Comparison of ENCODE assay signal across 1 cellular context in the genomic region with DNA sequence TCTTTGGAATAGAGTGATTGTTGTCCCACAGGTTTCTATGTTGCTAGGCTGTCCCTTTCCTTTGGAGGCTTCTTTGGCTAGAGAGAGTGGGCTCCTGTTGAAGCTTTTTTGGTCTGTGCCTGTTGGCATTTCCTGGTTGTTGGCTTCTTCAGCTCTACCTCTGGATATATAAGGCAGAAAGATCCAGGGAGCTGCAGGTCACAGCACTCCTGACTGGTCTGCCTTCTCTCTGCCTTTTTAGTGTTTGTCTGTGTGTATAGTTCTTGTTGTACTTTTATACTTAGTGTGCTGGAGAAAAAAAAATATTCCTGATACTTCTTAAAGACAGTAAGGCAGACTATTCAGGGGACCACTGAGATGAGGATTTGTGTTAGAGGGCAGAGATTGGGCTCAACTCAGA.
TF ChIP-seq lines count a peak whose summit lies in the region.

No MANE protein-coding gene starts in this region.

TF ChIP-seq in HCT116, 20 proteins besides CTCF, POLR2A, EP300 and RAD21:
- TF ChIP-seq, protein P1, sequence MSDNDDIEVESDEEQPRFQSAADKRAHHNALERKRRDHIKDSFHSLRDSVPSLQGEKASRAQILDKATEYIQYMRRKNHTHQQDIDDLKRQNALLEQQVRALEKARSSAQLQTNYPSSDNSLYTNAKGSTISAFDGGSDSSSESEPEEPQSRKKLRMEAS (IDR thresholded peaks at IDR 0.05), result no peak
- TF ChIP-seq ELF1 (IDR thresholded peaks at IDR 0.05; ENCODE audit: borderline replicate concordance, low read depth), result no peak
- TF ChIP-seq ZFX (IDR thresholded peaks at IDR 0.05), result no peak
- no peak for TF ChIP-seq EZH2 (IDR thresholded peaks at IDR 0.05)
- no peak for TF ChIP-seq SP1 (IDR thresholded peaks at IDR 0.05; ENCODE audit: low read depth)
- TF ChIP-seq SIN3A (IDR thresholded peaks at IDR 0.05; ENCODE audit: low read depth), result no peak
- TF ChIP-seq EZH2phosphoT487 (IDR thresholded peaks at IDR 0.05; ENCODE audit: borderline replicate concordance), result no peak
- TF ChIP-seq FOSL1 (IDR thresholded peaks at IDR 0.05; ENCODE audit: low read depth), result no peak
- TF ChIP-seq EGR1 (IDR thresholded peaks at IDR 0.05; ENCODE audit: low read depth), result no peak
- TF ChIP-seq, protein P2, sequence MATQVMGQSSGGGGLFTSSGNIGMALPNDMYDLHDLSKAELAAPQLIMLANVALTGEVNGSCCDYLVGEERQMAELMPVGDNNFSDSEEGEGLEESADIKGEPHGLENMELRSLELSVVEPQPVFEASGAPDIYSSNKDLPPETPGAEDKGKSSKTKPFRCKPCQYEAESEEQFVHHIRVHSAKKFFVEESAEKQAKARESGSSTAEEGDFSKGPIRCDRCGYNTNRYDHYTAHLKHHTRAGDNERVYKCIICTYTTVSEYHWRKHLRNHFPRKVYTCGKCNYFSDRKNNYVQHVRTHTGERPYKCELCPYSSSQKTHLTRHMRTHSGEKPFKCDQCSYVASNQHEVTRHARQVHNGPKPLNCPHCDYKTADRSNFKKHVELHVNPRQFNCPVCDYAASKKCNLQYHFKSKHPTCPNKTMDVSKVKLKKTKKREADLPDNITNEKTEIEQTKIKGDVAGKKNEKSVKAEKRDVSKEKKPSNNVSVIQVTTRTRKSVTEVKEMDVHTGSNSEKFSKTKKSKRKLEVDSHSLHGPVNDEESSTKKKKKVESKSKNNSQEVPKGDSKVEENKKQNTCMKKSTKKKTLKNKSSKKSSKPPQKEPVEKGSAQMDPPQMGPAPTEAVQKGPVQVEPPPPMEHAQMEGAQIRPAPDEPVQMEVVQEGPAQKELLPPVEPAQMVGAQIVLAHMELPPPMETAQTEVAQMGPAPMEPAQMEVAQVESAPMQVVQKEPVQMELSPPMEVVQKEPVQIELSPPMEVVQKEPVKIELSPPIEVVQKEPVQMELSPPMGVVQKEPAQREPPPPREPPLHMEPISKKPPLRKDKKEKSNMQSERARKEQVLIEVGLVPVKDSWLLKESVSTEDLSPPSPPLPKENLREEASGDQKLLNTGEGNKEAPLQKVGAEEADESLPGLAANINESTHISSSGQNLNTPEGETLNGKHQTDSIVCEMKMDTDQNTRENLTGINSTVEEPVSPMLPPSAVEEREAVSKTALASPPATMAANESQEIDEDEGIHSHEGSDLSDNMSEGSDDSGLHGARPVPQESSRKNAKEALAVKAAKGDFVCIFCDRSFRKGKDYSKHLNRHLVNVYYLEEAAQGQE (IDR thresholded peaks at IDR 0.05; ENCODE audit: low read depth), result no peak
